1 cellular context compared by ENCODE assay signal in genomic region chr1:111507411-111508201, GRCh38.
TF ChIP-seq lines count a peak whose summit lies in the region.

No MANE protein-coding gene starts in this region.

TF ChIP-seq in HepG2, 621 proteins besides CTCF, POLR2A, EP300 and RAD21 (continued from another document):
- TF ChIP-seq ZNF276 (CRISPR knock-in tag; IDR thresholded peaks at IDR 0.05; ENCODE audit: low read depth): no peak
- no peak for TF ChIP-seq HNRNPUL1 (IDR thresholded peaks at IDR 0.05; ENCODE audit: low read depth, low read length)
- no peak for TF ChIP-seq ELF3 (CRISPR knock-in tag; IDR thresholded peaks at IDR 0.05)
- TF ChIP-seq, protein P1, sequence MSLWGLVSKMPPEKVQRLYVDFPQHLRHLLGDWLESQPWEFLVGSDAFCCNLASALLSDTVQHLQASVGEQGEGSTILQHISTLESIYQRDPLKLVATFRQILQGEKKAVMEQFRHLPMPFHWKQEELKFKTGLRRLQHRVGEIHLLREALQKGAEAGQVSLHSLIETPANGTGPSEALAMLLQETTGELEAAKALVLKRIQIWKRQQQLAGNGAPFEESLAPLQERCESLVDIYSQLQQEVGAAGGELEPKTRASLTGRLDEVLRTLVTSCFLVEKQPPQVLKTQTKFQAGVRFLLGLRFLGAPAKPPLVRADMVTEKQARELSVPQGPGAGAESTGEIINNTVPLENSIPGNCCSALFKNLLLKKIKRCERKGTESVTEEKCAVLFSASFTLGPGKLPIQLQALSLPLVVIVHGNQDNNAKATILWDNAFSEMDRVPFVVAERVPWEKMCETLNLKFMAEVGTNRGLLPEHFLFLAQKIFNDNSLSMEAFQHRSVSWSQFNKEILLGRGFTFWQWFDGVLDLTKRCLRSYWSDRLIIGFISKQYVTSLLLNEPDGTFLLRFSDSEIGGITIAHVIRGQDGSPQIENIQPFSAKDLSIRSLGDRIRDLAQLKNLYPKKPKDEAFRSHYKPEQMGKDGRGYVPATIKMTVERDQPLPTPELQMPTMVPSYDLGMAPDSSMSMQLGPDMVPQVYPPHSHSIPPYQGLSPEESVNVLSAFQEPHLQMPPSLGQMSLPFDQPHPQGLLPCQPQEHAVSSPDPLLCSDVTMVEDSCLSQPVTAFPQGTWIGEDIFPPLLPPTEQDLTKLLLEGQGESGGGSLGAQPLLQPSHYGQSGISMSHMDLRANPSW (CRISPR knock-in tag; IDR thresholded peaks at IDR 0.05; ENCODE audit: borderline replicate concordance): no peak
- no peak for TF ChIP-seq TCF12 (IDR thresholded peaks at IDR 0.05)
- TF ChIP-seq TCF12 (CRISPR knock-in tag; IDR thresholded peaks at IDR 0.05): no peak
- no peak for TF ChIP-seq ZSCAN9 (CRISPR knock-in tag; IDR thresholded peaks at IDR 0.05; ENCODE audit: borderline replicate concordance)
- no peak for TF ChIP-seq ZNF430 (CRISPR knock-in tag; IDR thresholded peaks at IDR 0.05)
- TF ChIP-seq ZNF577 (CRISPR knock-in tag; IDR thresholded peaks at IDR 0.05; ENCODE audit: borderline replicate concordance, low read depth): no peak
- peak; percentile 74; the same call in 1 of the 2 replicates for TF ChIP-seq EED (CRISPR knock-in tag; IDR thresholded peaks at IDR 0.05)
- no peak for TF ChIP-seq ATF3 (CRISPR knock-in tag; IDR thresholded peaks at IDR 0.05)
- peak; percentile 20 for TF ChIP-seq HNRNPLL (IDR thresholded peaks at IDR 0.05; ENCODE audit: low read depth, low read length, poor library complexity, severe bottlenecking)
- TF ChIP-seq PRDM15 (CRISPR knock-in tag; IDR thresholded peaks at IDR 0.05): no peak
- 0 out of 2 replicates have a peak, but pooled peaks have one; percentile 15 for TF ChIP-seq NCOR1 (IDR thresholded peaks at IDR 0.05; ENCODE audit: borderline replicate concordance, low read length)
- peak; percentile 63; the same call in 1 of the 2 replicates for TF ChIP-seq ZBTB20 (CRISPR knock-in tag; IDR thresholded peaks at IDR 0.05; ENCODE audit: borderline replicate concordance, low read depth)
- TF ChIP-seq, protein P2, sequence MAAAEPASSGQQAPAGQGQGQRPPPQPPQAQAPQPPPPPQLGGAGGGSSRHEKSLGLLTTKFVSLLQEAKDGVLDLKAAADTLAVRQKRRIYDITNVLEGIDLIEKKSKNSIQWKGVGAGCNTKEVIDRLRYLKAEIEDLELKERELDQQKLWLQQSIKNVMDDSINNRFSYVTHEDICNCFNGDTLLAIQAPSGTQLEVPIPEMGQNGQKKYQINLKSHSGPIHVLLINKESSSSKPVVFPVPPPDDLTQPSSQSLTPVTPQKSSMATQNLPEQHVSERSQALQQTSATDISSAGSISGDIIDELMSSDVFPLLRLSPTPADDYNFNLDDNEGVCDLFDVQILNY (CRISPR knock-in tag; conservative IDR thresholded peaks at IDR 0.05): no peak
- TF ChIP-seq MBD4 (IDR thresholded peaks at IDR 0.05; ENCODE audit: borderline replicate concordance, low read length): no peak
- TF ChIP-seq ZKSCAN8 (CRISPR knock-in tag; IDR thresholded peaks at IDR 0.05; ENCODE audit: borderline replicate concordance): 0 out of 2 replicates have a peak, but pooled peaks have one; percentile 10
- no peak for TF ChIP-seq NFE2 (CRISPR knock-in tag; IDR thresholded peaks at IDR 0.05)
- no peak for TF ChIP-seq CEBPB (IDR thresholded peaks at IDR 0.05; ENCODE audit: borderline replicate concordance, low read depth, low read length)
- TF ChIP-seq ZNF775 (CRISPR knock-in tag; IDR thresholded peaks at IDR 0.05; ENCODE audit: borderline replicate concordance): no peak
- no peak for TF ChIP-seq REXO4 (CRISPR knock-in tag; IDR thresholded peaks at IDR 0.05; ENCODE audit: borderline replicate concordance)
- TF ChIP-seq IRF9 (CRISPR knock-in tag; IDR thresholded peaks at IDR 0.05; ENCODE audit: borderline replicate concordance): peak; percentile 16; the same call in 1 of the 2 replicates
